In the genomic region with DNA sequence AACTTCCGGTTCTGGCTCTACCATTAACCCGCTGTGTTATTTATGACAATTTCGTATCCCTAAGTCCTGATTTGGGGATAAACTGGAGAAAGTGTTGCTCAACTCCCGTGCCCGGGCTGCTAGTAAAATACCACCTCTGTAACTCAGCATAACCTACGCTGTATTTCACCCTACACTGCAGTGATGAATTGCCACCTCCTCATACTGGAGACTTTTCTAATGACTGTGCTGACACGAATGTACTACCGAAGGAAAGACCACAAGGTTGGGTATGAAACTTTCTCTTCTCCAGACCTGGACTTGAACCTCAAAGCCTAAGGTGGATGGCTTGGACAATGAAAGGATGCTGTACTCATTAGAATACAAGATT, we compare ENCODE assay signal across 2 cellular contexts.
TF ChIP-seq lines count a peak whose summit lies in the region.

No MANE protein-coding gene starts in this region.

TF ChIP-seq in GM12891, 5 proteins besides CTCF, POLR2A, EP300 and RAD21:
- TF ChIP-seq TAF1 (IDR thresholded peaks at IDR 0.05; ENCODE audit: low read depth, low read length) (no peak), POLR2AphosphoS5 (IDR thresholded peaks at IDR 0.05; ENCODE audit: low read depth, low read length) (no peak), PAX5 (IDR thresholded peaks at IDR 0.05; ENCODE audit: insufficient read depth, low read length, severe bottlenecking) (no peak), SPI1 (IDR thresholded peaks at IDR 0.05; ENCODE audit: low read depth, low read length) (no peak), POU2F2 (IDR thresholded peaks at IDR 0.05; ENCODE audit: low read depth, low read length) (no peak)

TF ChIP-seq in GM12878, 131 proteins besides CTCF, POLR2A, EP300 and RAD21:
- TF ChIP-seq TBL1XR1 (IDR thresholded peaks at IDR 0.05; ENCODE audit: low read depth, low read length) (no peak), POU2F2 (IDR thresholded peaks at IDR 0.05; ENCODE audit: borderline replicate concordance, low read depth, low read length) (no peak), POLR2AphosphoS5 (IDR thresholded peaks at IDR 0.05; ENCODE audit: low read length) (no peak), EED (IDR thresholded peaks at IDR 0.05; ENCODE audit: low read depth) (0 out of 2 replicates have a peak, but pooled peaks have one; percentile 25), PAX5 (IDR thresholded peaks at IDR 0.05; ENCODE audit: borderline replicate concordance, low read depth, low read length) (no peak), RUNX3 (IDR thresholded peaks at IDR 0.05; ENCODE audit: low read length) (peak; percentile 7; the same call in 1 of the 2 replicates), STAT3 (IDR thresholded peaks at IDR 0.05; ENCODE audit: low read depth, low read length) (no peak), SUZ12 (IDR thresholded peaks at IDR 0.05; ENCODE audit: unreplicated experiment) (no peak), KAT2A (conservative IDR thresholded peaks at IDR 0.05; ENCODE audit: control insufficient read depth, low read depth, low read length) (no peak), FOXM1 (IDR thresholded peaks at IDR 0.05; ENCODE audit: low read depth, low read length) (no peak), HCFC1 (IDR thresholded peaks at IDR 0.05; ENCODE audit: low read length) (no peak), CBFB (IDR thresholded peaks at IDR 0.05; ENCODE audit: low read depth) (no peak), SIN3A (IDR thresholded peaks at IDR 0.05; ENCODE audit: low read depth, low read length) (no peak), ESRRA (IDR thresholded peaks at IDR 0.05; ENCODE audit: low read length) (no peak), SMAD1 (IDR thresholded peaks at IDR 0.05; ENCODE audit: low read depth, partially characterized antibody) (no peak), WRNIP1 (IDR thresholded peaks at IDR 0.05; ENCODE audit: borderline replicate concordance, low read depth, low read length) (no peak), IRF4 (IDR thresholded peaks at IDR 0.05; ENCODE audit: low read depth, low read length) (peak; percentile 3; the same call in 1 of the 2 replicates), IKZF2 (IDR thresholded peaks at IDR 0.05) (peak in 1 of 2 experiments; percentile 16; a peak in 1 of 4 replicates), CUX1 (IDR thresholded peaks at IDR 0.05; ENCODE audit: insufficient replicate concordance, low read depth, low read length) (no peak), MTA2 (IDR thresholded peaks at IDR 0.05; ENCODE audit: low read depth) (no peak), ATF2 (IDR thresholded peaks at IDR 0.05; ENCODE audit: low read length) (no peak), HSF1 (IDR thresholded peaks at IDR 0.05; ENCODE audit: low read depth, low read length) (no peak), MLLT1 (IDR thresholded peaks at IDR 0.05) (no peak), YBX1 (IDR thresholded peaks at IDR 0.05) (no peak), NFIC (IDR thresholded peaks at IDR 0.05; ENCODE audit: low read depth, low read length) (0 out of 2 replicates have a peak, but pooled peaks have one; percentile 18), CHD4 (IDR thresholded peaks at IDR 0.05) (no peak), SRF (IDR thresholded peaks at IDR 0.05; ENCODE audit: low read depth in 2 of 2, low read length in 2 of 2) (no peak), EGR1 (IDR thresholded peaks at IDR 0.05; ENCODE audit: borderline replicate concordance in 1 of 2, low read depth in 2 of 2, low read length in 2 of 2) (no peak), SMARCA5 (IDR thresholded peaks at IDR 0.05) (no peak), TCF3 (IDR thresholded peaks at IDR 0.05; ENCODE audit: borderline replicate concordance, insufficient read depth, low read depth, low read length) (no peak)
- TF ChIP-seq, protein P1, sequence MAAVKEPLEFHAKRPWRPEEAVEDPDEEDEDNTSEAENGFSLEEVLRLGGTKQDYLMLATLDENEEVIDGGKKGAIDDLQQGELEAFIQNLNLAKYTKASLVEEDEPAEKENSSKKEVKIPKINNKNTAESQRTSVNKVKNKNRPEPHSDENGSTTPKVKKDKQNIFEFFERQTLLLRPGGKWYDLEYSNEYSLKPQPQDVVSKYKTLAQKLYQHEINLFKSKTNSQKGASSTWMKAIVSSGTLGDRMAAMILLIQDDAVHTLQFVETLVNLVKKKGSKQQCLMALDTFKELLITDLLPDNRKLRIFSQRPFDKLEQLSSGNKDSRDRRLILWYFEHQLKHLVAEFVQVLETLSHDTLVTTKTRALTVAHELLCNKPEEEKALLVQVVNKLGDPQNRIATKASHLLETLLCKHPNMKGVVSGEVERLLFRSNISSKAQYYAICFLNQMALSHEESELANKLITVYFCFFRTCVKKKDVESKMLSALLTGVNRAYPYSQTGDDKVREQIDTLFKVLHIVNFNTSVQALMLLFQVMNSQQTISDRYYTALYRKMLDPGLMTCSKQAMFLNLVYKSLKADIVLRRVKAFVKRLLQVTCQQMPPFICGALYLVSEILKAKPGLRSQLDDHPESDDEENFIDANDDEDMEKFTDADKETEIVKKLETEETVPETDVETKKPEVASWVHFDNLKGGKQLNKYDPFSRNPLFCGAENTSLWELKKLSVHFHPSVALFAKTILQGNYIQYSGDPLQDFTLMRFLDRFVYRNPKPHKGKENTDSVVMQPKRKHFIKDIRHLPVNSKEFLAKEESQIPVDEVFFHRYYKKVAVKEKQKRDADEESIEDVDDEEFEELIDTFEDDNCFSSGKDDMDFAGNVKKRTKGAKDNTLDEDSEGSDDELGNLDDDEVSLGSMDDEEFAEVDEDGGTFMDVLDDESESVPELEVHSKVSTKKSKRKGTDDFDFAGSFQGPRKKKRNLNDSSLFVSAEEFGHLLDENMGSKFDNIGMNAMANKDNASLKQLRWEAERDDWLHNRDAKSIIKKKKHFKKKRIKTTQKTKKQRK (IDR thresholded peaks at IDR 0.05; ENCODE audit: low read depth, low read length), result no peak
- TF ChIP-seq, protein P2, sequence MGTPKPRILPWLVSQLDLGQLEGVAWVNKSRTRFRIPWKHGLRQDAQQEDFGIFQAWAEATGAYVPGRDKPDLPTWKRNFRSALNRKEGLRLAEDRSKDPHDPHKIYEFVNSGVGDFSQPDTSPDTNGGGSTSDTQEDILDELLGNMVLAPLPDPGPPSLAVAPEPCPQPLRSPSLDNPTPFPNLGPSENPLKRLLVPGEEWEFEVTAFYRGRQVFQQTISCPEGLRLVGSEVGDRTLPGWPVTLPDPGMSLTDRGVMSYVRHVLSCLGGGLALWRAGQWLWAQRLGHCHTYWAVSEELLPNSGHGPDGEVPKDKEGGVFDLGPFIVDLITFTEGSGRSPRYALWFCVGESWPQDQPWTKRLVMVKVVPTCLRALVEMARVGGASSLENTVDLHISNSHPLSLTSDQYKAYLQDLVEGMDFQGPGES (IDR thresholded peaks at IDR 0.05), result no peak
- TF ChIP-seq, protein P3, sequence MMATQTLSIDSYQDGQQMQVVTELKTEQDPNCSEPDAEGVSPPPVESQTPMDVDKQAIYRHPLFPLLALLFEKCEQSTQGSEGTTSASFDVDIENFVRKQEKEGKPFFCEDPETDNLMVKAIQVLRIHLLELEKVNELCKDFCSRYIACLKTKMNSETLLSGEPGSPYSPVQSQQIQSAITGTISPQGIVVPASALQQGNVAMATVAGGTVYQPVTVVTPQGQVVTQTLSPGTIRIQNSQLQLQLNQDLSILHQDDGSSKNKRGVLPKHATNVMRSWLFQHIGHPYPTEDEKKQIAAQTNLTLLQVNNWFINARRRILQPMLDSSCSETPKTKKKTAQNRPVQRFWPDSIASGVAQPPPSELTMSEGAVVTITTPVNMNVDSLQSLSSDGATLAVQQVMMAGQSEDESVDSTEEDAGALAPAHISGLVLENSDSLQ (IDR thresholded peaks at IDR 0.05), result no peak
- TF ChIP-seq, protein P4, sequence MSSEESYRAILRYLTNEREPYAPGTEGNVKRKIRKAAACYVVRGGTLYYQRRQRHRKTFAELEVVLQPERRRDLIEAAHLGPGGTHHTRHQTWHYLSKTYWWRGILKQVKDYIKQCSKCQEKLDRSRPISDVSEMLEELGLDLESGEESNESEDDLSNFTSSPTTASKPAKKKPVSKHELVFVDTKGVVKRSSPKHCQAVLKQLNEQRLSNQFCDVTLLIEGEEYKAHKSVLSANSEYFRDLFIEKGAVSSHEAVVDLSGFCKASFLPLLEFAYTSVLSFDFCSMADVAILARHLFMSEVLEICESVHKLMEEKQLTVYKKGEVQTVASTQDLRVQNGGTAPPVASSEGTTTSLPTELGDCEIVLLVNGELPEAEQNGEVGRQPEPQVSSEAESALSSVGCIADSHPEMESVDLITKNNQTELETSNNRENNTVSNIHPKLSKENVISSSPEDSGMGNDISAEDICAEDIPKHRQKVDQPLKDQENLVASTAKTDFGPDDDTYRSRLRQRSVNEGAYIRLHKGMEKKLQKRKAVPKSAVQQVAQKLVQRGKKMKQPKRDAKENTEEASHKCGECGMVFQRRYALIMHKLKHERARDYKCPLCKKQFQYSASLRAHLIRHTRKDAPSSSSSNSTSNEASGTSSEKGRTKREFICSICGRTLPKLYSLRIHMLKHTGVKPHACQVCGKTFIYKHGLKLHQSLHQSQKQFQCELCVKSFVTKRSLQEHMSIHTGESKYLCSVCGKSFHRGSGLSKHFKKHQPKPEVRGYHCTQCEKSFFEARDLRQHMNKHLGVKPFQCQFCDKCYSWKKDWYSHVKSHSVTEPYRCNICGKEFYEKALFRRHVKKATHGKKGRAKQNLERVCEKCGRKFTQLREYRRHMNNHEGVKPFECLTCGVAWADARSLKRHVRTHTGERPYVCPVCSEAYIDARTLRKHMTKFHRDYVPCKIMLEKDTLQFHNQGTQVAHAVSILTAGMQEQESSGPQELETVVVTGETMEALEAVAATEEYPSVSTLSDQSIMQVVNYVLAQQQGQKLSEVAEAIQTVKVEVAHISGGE (CRISPR knock-in tag; IDR thresholded peaks at IDR 0.05), result no peak
- TF ChIP-seq, protein P5, sequence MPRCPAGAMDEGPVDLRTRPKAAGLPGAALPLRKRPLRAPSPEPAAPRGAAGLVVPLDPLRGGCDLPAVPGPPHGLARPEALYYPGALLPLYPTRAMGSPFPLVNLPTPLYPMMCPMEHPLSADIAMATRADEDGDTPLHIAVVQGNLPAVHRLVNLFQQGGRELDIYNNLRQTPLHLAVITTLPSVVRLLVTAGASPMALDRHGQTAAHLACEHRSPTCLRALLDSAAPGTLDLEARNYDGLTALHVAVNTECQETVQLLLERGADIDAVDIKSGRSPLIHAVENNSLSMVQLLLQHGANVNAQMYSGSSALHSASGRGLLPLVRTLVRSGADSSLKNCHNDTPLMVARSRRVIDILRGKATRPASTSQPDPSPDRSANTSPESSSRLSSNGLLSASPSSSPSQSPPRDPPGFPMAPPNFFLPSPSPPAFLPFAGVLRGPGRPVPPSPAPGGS (IDR thresholded peaks at IDR 0.05; ENCODE audit: borderline replicate concordance, insufficient read depth, low read depth, low read length, poor library complexity, severe bottlenecking), result no peak
TF ChIP-seq in GM12878: peak in this region for 5.
